In genomic region chr6:116279232-116280160, GRCh38 we compare ENCODE assay signal across 8 cellular contexts. TPM values are rescaled to one million over a fixed set of nuclear protein-coding genes. Genes with fewer than 3 reads are reported as not detected.
DNase-seq lines count a peak whose midpoint lies in the region; ATAC-seq and TF ChIP-seq lines count a peak whose summit lies in the region.

Gene TSPYL1 (minus strand): TSS chr6:116279930. CDS start chr6:116279830, 100 bp downstream.

- dilution Hi-C loops in mammary epithelial cell (cut with HindIII; ENCODE audit: low sequenced_read_pairs), result no loop called here

- intact Hi-C loops in mammary epithelial cell (cut with micrococcal nuclease), result loop anchor here (2.0 to 10.0 kb wide), 2 partner anchors 123 to 165 kb away; no protein-coding TSS in a partner anchor

- H3K9me3 ChIP-seq in WERI-Rb-1 (ENCODE audit: severe bottlenecking) (no peaks in the 10 kb centered on the region), mammary epithelial cell (replicated peaks; ENCODE audit: insufficient read depth, low read length) (no peaks in the 10 kb centered on the region), iPS-20b (ENCODE audit: insufficient read depth, low read depth, low read length) (no peaks in the 10 kb centered on the region)

- ATAC-seq in GM18873 (IDR thresholded peaks at IDR 0.05; ENCODE audit: low FRiP score, unreplicated experiment), result peak; percentile 96
- ATAC-seq in HG03139 (IDR thresholded peaks at IDR 0.05; ENCODE audit: unreplicated experiment), result peak; percentile 93

- peaks cover 34% of the 10 kb centered on the region for H3K36me3 ChIP-seq in WERI-Rb-1
- H3K36me3 ChIP-seq in mammary epithelial cell (ENCODE audit: insufficient read depth, low read length), result peaks cover 7% of the 10 kb centered on the region
- peaks cover 10% of the 10 kb centered on the region; the same call in 1 of the 2 replicates for H3K36me3 ChIP-seq in iPS-20b (ENCODE audit: insufficient read depth, low read depth, low read length)

- BruUV-seq in mammary epithelial cell (replicated peaks; lab: Mats Ljungman, UMichigan), result TSS peak; percentile 28

- peak within 1 kb of the TSS; percentile 88 for H2AFZ ChIP-seq in mammary epithelial cell (ENCODE audit: low read depth, low read length)

- H3K79me2 ChIP-seq in mammary epithelial cell (ENCODE audit: insufficient read depth, low read length), result peaks cover 55% of the 10 kb centered on the region

- H3K4me1 ChIP-seq in mammary epithelial cell (ENCODE audit: insufficient read depth, low read length) (peaks cover 11% of the 10 kb centered on the region), iPS-20b (ENCODE audit: insufficient read depth, low read length) (peaks cover 11% of the 10 kb centered on the region; the same call in 1 of the 2 replicates)

- H3K27me3 ChIP-seq in WERI-Rb-1 (ENCODE audit: insufficient read depth, low read depth, severe bottlenecking), result no peaks in the 10 kb centered on the region
- no peaks in the 10 kb centered on the region for H3K27me3 ChIP-seq in mammary epithelial cell (ENCODE audit: insufficient read depth, low read length)
- no peaks in the 10 kb centered on the region for H3K27me3 ChIP-seq in iPS-20b (ENCODE audit: insufficient read depth, low read length)

- POLR2A ChIA-PET in AG04449 (lab: Yijun Ruan, JAX), result interaction anchor here (0.8 to 2.1 kb wide), 10 partner anchors 9 to 284 kb away, joined by 3 to 10 read pairs (median 4); partner anchors contain the start of genes DSE and TSPYL4

- CTCF ChIA-PET in AG04449 (lab: Yijun Ruan, JAX), result interaction anchor here (0.7 to 5.3 kb wide), 16 partner anchors 8 to 286 kb away, joined by 3 to 37 read pairs (median 6); partner anchors contain the start of genes CALHM4 and CALHM5
- CTCF ChIA-PET in mammary epithelial cell (lab: Charles Lee; ENCODE audit: low non-redundant PET), result interaction anchor here (0.6 to 1.0 kb wide), 3 partner anchors 11 to 278 kb away, joined by 3 to 5 read pairs (median 4); partner anchors contain the start of gene FRK

- TF ChIP-seq CTCF in AG04449 (IDR thresholded peaks at IDR 0.05; ENCODE audit: insufficient read depth, low read length, missing control alignments) (no peak), WERI-Rb-1 (IDR thresholded peaks at IDR 0.05; ENCODE audit: low read depth, low read length) (no peak), mammary epithelial cell (conservative IDR thresholded peaks at IDR 0.05 in 1 of 2, IDR thresholded peaks at IDR 0.05 in 1 of 2; ENCODE audit: extremely low read depth in 1 of 2, insufficient read depth in 1 of 2, low read depth in 1 of 2, low read length in 2 of 2) (no peak)

- H3K9ac ChIP-seq in mammary epithelial cell (ENCODE audit: insufficient read depth, low read length) (peak within 1 kb of the TSS; percentile 98), iPS-20b (ENCODE audit: low read depth, low read length) (peak within 1 kb of the TSS; percentile 85)

- in situ Hi-C loops in mammary epithelial cell (cut with MboI; ENCODE audit: low sequenced_read_pairs in 2 of 2), result loop anchor here (5.0 to 25.0 kb wide), 3 partner anchors 93 to 255 kb away; partner anchors contain the start of gene DSE (in 1 of the 2)

- H3K4me3 ChIP-seq in AG04449 (ENCODE audit: low read depth, low read length) (peak within 1 kb of the TSS; percentile 90), WERI-Rb-1 (ENCODE audit: low read depth, low read length) (peak within 1 kb of the TSS; percentile 85), mammary epithelial cell (replicated peaks in 1 of 3; ENCODE audit: insufficient read depth in 1 of 3, low read depth in 2 of 3, low read length in 3 of 3) (peak within 1 kb of the TSS; percentile 67 to 95 (median 76)), iPS-20b (ENCODE audit: low read length) (peak within 1 kb of the TSS; percentile 75), skin epidermis (peak within 1 kb of the TSS; percentile 77 to 94 (median 92))

- peaks cover 2% of the 10 kb centered on the region for H4K20me1 ChIP-seq in mammary epithelial cell (ENCODE audit: insufficient read depth, low read length)

- peak within 1 kb of the TSS; percentile 96 for H3K4me2 ChIP-seq in mammary epithelial cell (ENCODE audit: insufficient read depth, low read depth, low read length)

- DNase-seq in AG04449 (ENCODE audit: low read depth, low spot score) (peak; percentile 59), NCI-H2227 (lab: John Stamatoyannopoulos, UW; ENCODE audit: unreplicated experiment) (peak; percentile 96), WERI-Rb-1 (peak; percentile 95), mammary epithelial cell (peak; percentile 96)

- H3K27ac ChIP-seq in WERI-Rb-1, result peak within 1 kb of the TSS; percentile 96
- peak within 1 kb of the TSS; percentile 95 for H3K27ac ChIP-seq in mammary epithelial cell (ENCODE audit: insufficient read depth, low read depth, low read length)
- peak within 1 kb of the TSS; percentile 74 for H3K27ac ChIP-seq in iPS-20b (ENCODE audit: low read length)
- peak within 1 kb of the TSS; percentile 90 to 99 (median 98) for H3K27ac ChIP-seq in skin epidermis

- WGBS in mammary epithelial cell (ENCODE audit: low coverage, missing lambda C conversion rate), result under 1% methylated on average over 43 of the region's 71 CpGs

RNA-seq across cellular contexts. Expression of gene TSPYL1, which starts in this region (rescaled TPM):
- 100 to 1,000 TPM; 103 to 167 TPM for total RNA-seq in mammary epithelial cell
- 64.6 TPM for polyA plus RNA-seq in mammary epithelial cell
- 105 TPM for polyA minus RNA-seq in mammary epithelial cell

Comparison
In these comparisons a context has a peak if more than half of its experiments do, and no peak if none do; other contexts are left out.
1. Peak in every context shown above with its lines: DNase-seq, ATAC-seq, H3K4me3 ChIP-seq and H3K27ac ChIP-seq.